10 cellular contexts compared by ENCODE assay signal in genomic region chr22:24937114-24937513, GRCh38. TPM values are rescaled to one million over a fixed set of nuclear protein-coding genes. Genes with fewer than 3 reads are reported as not detected.
A peak's percentile ranks its signal among the peaks of the same experiment; 100 is the strongest.
DNase-seq lines count a peak whose midpoint lies in the region; ATAC-seq and TF ChIP-seq lines count a peak whose summit lies in the region.
"Had no signal": no experiment of that assay in that cellular context is flagged by ENCODE, and none has a peak within 500 bp of the region (broad histone marks: within the 10 kb centered on the region; RNA-seq: fewer than 3 reads in every experiment).

No MANE protein-coding gene starts in this region.

- H3K79me2 ChIP-seq in OCI-LY1 (ENCODE audit: insufficient read depth, low read length): no peaks in the 10 kb centered on the region

- H3K27ac ChIP-seq in cardiac muscle cell: no peak overlapping the region
- no peak overlapping the region for H3K27ac ChIP-seq in OCI-LY1 (ENCODE audit: low read depth, low read length, poor library complexity, severe bottlenecking)

- H3K4me3 Mint-ChIP-seq in endothelial cell (ENCODE audit: unreplicated experiment) (no peak overlapping the region), type B pancreatic cell (no peak overlapping the region)
- H3K4me3 Mint-ChIP-seq: dendritic cell treated with granulocyte-macrophage colony-stimulating factor and Interleukin-4, amounts not matched to agents 40 ng/mL and 50 ng/mL, for 4 days had no signal

- H3F3A ChIP-seq in OCI-LY1 (ENCODE audit: insufficient read depth, low read length): no peaks in the 10 kb centered on the region

- H3K9me3 Mint-ChIP-seq in endothelial cell (ENCODE audit: unreplicated experiment): no peaks in the 10 kb centered on the region
- no peaks in the 10 kb centered on the region for H3K9me3 Mint-ChIP-seq in type B pancreatic cell
- H3K9me3 Mint-ChIP-seq: dendritic cell treated with granulocyte-macrophage colony-stimulating factor and Interleukin-4, amounts not matched to agents 40 ng/mL and 50 ng/mL, for 4 days had no signal

- H3K36me3 ChIP-seq in cardiac muscle cell (no peaks in the 10 kb centered on the region), OCI-LY1 (ENCODE audit: insufficient read depth, low read length) (no peaks in the 10 kb centered on the region)

- H3K4me1 ChIP-seq in cardiac muscle cell (ENCODE audit: low read depth): no peaks in the 10 kb centered on the region
- H3K4me1 ChIP-seq in OCI-LY1 (ENCODE audit: insufficient read depth, low read length, severe bottlenecking): no peaks in the 10 kb centered on the region

- peak; percentile 57 for TF ChIP-seq CTCF in cardiac muscle cell (IDR thresholded peaks at IDR 0.05; ENCODE audit: low read depth, low read length)
- TF ChIP-seq CTCF in OCI-LY1 (IDR thresholded peaks at IDR 0.05; ENCODE audit: low read length): peak; percentile 34; the same call in 1 of the 2 replicates
- no peak for TF ChIP-seq CTCF in endothelial cell (IDR thresholded peaks at IDR 0.05; ENCODE audit: unreplicated experiment)
- TF ChIP-seq CTCF in type B pancreatic cell (conservative IDR thresholded peaks at IDR 0.05): peak; percentile 57

- H3K4me2 ChIP-seq in OCI-LY1 (ENCODE audit: low read length): no peak overlapping the region

- H3K27me3 ChIP-seq in cardiac muscle cell (no peaks in the 10 kb centered on the region), OCI-LY1 (ENCODE audit: insufficient read depth, low read length) (no peaks in the 10 kb centered on the region)

- DNase-seq in cardiac muscle cell (ENCODE audit: low read depth in 1 of 2, low spot score in 1 of 2) (peak; percentile 29 to 52), left cardiac atrium (no peak), endothelial cell (ENCODE audit: low spot score) (peak; percentile 36), type B pancreatic cell (ENCODE audit: extremely low spot score, unreplicated experiment) (no peak), putamen (ENCODE audit: low spot score) (no peak), superior temporal gyrus (ENCODE audit: extremely low spot score) (no peak)

- H3K27ac Mint-ChIP-seq in endothelial cell (ENCODE audit: unreplicated experiment) (no peak overlapping the region), type B pancreatic cell (no peak overlapping the region)
- H3K27ac Mint-ChIP-seq: dendritic cell treated with granulocyte-macrophage colony-stimulating factor and Interleukin-4, amounts not matched to agents 40 ng/mL and 50 ng/mL, for 4 days had no signal

- H3K9ac ChIP-seq in OCI-LY1 (ENCODE audit: low read length): no peak overlapping the region

- no peak overlapping the region for H2AFZ ChIP-seq in OCI-LY1 (ENCODE audit: low read length)

- no peaks in the 10 kb centered on the region for H3K36me3 Mint-ChIP-seq in endothelial cell (ENCODE audit: low read depth, unreplicated experiment)
- no peaks in the 10 kb centered on the region for H3K36me3 Mint-ChIP-seq in type B pancreatic cell

- H4K20me1 ChIP-seq in OCI-LY1 (ENCODE audit: insufficient read depth, low read length): no peaks in the 10 kb centered on the region

- no peak overlapping the region for H3K4me3 ChIP-seq in cardiac muscle cell
- H3K4me3 ChIP-seq in OCI-LY1 (ENCODE audit: low read depth, low read length, poor library complexity, severe bottlenecking): no peak overlapping the region

- intact Hi-C loops in left cardiac atrium (cut with DNase I): no loop called here

- H3K9me2 ChIP-seq in OCI-LY1 (ENCODE audit: low read depth, low read length): no peaks in the 10 kb centered on the region

- H3K9me3 ChIP-seq in cardiac muscle cell (ENCODE audit: low read depth): no peaks in the 10 kb centered on the region
- no peaks in the 10 kb centered on the region for H3K9me3 ChIP-seq in OCI-LY1 (ENCODE audit: low read length)

- ATAC-seq in left cardiac atrium (no peak), HG02938 (IDR thresholded peaks at IDR 0.05; ENCODE audit: unreplicated experiment) (no peak)

- H3K4me1 Mint-ChIP-seq in endothelial cell (ENCODE audit: unreplicated experiment) (no peaks in the 10 kb centered on the region), type B pancreatic cell (ENCODE audit: unreplicated experiment) (peaks cover 6% of the 10 kb centered on the region)

- H3K27me3 Mint-ChIP-seq in endothelial cell (ENCODE audit: unreplicated experiment): no peaks in the 10 kb centered on the region
- no peaks in the 10 kb centered on the region for H3K27me3 Mint-ChIP-seq in type B pancreatic cell
- H3K27me3 Mint-ChIP-seq: dendritic cell treated with granulocyte-macrophage colony-stimulating factor and Interleukin-4, amounts not matched to agents 40 ng/mL and 50 ng/mL, for 4 days had no signal

RNA-seq across cellular contexts. Expression of gene LHFPL7, which starts 9.4 kb away (rescaled TPM):
- total RNA-seq in cardiac muscle cell (not detected in 2 replicates), left cardiac atrium (not detected), endothelial cell (ENCODE audit: unreplicated experiment) (not detected), type B pancreatic cell (ENCODE audit: low replicate concordance) (not detected in 2 replicates)
- not detected in 2 replicates for polyA plus RNA-seq in cardiac muscle cell
- total RNA-seq: T-helper 1 cell treated with Interleukin-12 subunit alpha and Interleukin-12 subunit beta and Interleukin-4 antibody, amounts not matched to agents 30 ng/mL and 1 ng/mL, for 36 hours had no signal

RNA-seq across cellular contexts. Expression of gene KIAA1671, which starts 15.4 kb away (rescaled TPM):
- 18.7 and 37.3 TPM in 2 replicates for total RNA-seq in cardiac muscle cell
- polyA plus RNA-seq in cardiac muscle cell: 10.9 and 12.8 TPM in 2 replicates
- 10 to 100 TPM; 18.2 to 20.7 TPM for total RNA-seq in left cardiac atrium
- 92.1 TPM for total RNA-seq in endothelial cell (ENCODE audit: unreplicated experiment)
- total RNA-seq in type B pancreatic cell (ENCODE audit: low replicate concordance): 22.9 and 28.5 TPM in 2 replicates

Comparison
In these comparisons a context has a peak if more than half of its experiments do, and no peak if none do; other contexts are left out.
1. DNase-seq: peak in cardiac muscle cell (2 of 2) and endothelial cell (single experiment); none in left cardiac atrium (single experiment), type B pancreatic cell (single experiment), putamen (single experiment) and superior temporal gyrus (single experiment).